In the genomic region with DNA sequence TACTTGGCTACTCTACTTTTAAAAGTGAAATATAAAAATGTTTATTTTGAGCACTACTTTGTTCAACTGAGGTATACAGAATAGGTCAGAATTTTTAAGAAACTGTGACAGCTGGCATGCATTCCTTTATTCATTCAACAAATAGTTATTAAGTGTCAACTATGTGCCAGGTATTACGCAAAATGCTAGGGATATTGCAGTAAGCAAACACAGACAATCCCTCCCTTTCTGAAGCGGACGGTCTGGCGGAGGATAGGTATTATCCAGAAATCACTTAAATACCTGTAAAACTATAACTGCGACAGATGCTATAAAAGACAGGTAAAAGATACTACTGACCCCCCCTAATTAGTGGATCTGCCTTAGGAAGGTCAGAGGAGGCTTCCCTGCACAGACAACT, we compare ENCODE assay signal across 12 cellular contexts. TPM values are rescaled to one million over a fixed set of nuclear protein-coding genes. Genes with fewer than 3 reads are reported as not detected.
DNase-seq lines count a peak whose midpoint lies in the region; ATAC-seq and TF ChIP-seq lines count a peak whose summit lies in the region.
"Had no signal": no experiment of that assay in that cellular context is flagged by ENCODE, and none has a peak within 500 bp of the region (broad histone marks: within the 10 kb centered on the region; RNA-seq: fewer than 3 reads in every experiment).

No MANE protein-coding gene starts in this region.

- peaks cover 0 to 2% of the 10 kb centered on the region in 2 experiments for H3K36me3 ChIP-seq in trophoblast cell (ENCODE audit: control insufficient read depth in 1 of 2, insufficient read depth in 2 of 2, low read length in 2 of 2)
- H3K36me3 ChIP-seq: cardiac muscle cell had no signal

- no peak overlapping the region for H2BK12ac ChIP-seq in trophoblast cell (ENCODE audit: low read length)

- peak; percentile 72 for DNase-seq in NCI-H69 (lab: John Stamatoyannopoulos, UW)
- peak; percentile 39 to 87 for DNase-seq in trophoblast cell
- DNase-seq in foreskin keratinocyte = no peak
- DNase-seq in AG20443 (ENCODE audit: low spot score) = no peak
- DNase-seq in NAMALWA (ENCODE audit: low spot score) = no peak
- DNase-seq: kidney glomerular epithelial cell, NCI-H446 treated with DMSO at 0.1 percent for 48 hours had no signal

- H2BK120ac ChIP-seq in trophoblast cell (ENCODE audit: insufficient read depth, low read length, poor library complexity) = no peak overlapping the region

- no peak overlapping the region for H2AFZ ChIP-seq in trophoblast cell (ENCODE audit: insufficient read depth, low read length, poor library complexity)

- no peak overlapping the region for H3K4ac ChIP-seq in trophoblast cell (ENCODE audit: low read depth, low read length)

- H3K14ac ChIP-seq in trophoblast cell (ENCODE audit: low read length) = no peak overlapping the region

- no peaks in the 10 kb centered on the region for H3K27me3 ChIP-seq in trophoblast cell (ENCODE audit: insufficient read depth, low read length)
- H3K27me3 ChIP-seq in foreskin keratinocyte = no peaks in the 10 kb centered on the region
- H3K27me3 ChIP-seq: cardiac muscle cell had no signal

- TF ChIP-seq CTCF in C4-2B (conservative IDR thresholded peaks at IDR 0.05) (no peak), foreskin keratinocyte (conservative IDR thresholded peaks at IDR 0.05) (no peak)

- ATAC-seq in esophagus mucosa (peak; percentile 64), foreskin keratinocyte (no peak), HG02870 (IDR thresholded peaks at IDR 0.05; ENCODE audit: unreplicated experiment) (no peak)
- ATAC-seq: activated CD4-positive, CD25-positive, alpha-beta regulatory T cell treated with anti-CD3 and anti-CD28 coated beads, Interleukin-2, amount 50 U/mL, for 24 hours had no signal

- no peak overlapping the region for H3K23ac ChIP-seq in trophoblast cell (ENCODE audit: low read length)

- no peak overlapping the region for H3K4me2 ChIP-seq in trophoblast cell (ENCODE audit: low read length)

- no peak overlapping the region for H4K8ac ChIP-seq in trophoblast cell (ENCODE audit: low read depth, low read length)

- H3K27ac ChIP-seq in C4-2B = 0 out of 2 replicates have a peak overlapping the region, but pooled peaks have one; percentile 47
- H3K27ac ChIP-seq in trophoblast cell (ENCODE audit: low read depth, low read length) = no peak overlapping the region
- no peak overlapping the region for H3K27ac ChIP-seq in foreskin keratinocyte
- H3K27ac ChIP-seq: cardiac muscle cell had no signal

- WGBS in trophoblast cell (ENCODE audit: extremely low coverage, insufficient coverage, insufficient read length) = no CpG with 5 or more reads among the region's 5 CpGs

- no peak overlapping the region for H3K4me3 ChIP-seq in trophoblast cell (ENCODE audit: low read depth, low read length)
- H3K4me3 ChIP-seq: cardiac muscle cell had no signal

- H3K79me1 ChIP-seq in trophoblast cell (ENCODE audit: low read length) = no peaks in the 10 kb centered on the region

- H4K91ac ChIP-seq in trophoblast cell (ENCODE audit: low read depth, low read length) = no peak overlapping the region

- H3K9ac ChIP-seq in trophoblast cell (ENCODE audit: low read length) = no peak overlapping the region

- peaks cover 0 to 8% of the 10 kb centered on the region in 2 experiments for H3K4me1 ChIP-seq in trophoblast cell (ENCODE audit: control insufficient read depth in 1 of 2, insufficient read depth in 2 of 2, low read length in 2 of 2)
- H3K4me1 ChIP-seq in foreskin keratinocyte = peaks cover 20% of the 10 kb centered on the region

- no peak overlapping the region for H3K18ac ChIP-seq in trophoblast cell (ENCODE audit: low read length)

- no peaks in the 10 kb centered on the region for H3K9me3 ChIP-seq in trophoblast cell (ENCODE audit: insufficient read depth, low read depth, low read length)

- no peak overlapping the region for H4K12ac ChIP-seq in trophoblast cell (ENCODE audit: low read depth, low read length)

- no peaks in the 10 kb centered on the region for H3K79me2 ChIP-seq in trophoblast cell (ENCODE audit: control insufficient read depth, insufficient read depth, low read length, poor library complexity)

- no peak overlapping the region for H2BK5ac ChIP-seq in trophoblast cell (ENCODE audit: low read depth, low read length, poor library complexity)

- H2AK5ac ChIP-seq in trophoblast cell (ENCODE audit: low read length) = no peak overlapping the region

RNA-seq across cellular contexts. Expression of a gene that starts 26.1 kb away (rescaled TPM):
- total RNA-seq in esophagus mucosa (20.8 TPM), foreskin keratinocyte (19.7 and 20.6 TPM in 2 replicates)
- polyA plus RNA-seq in trophoblast cell (2013) = 22.3 and 22.5 TPM in 2 replicates
- 16.3 and 18.5 TPM in 2 replicates for polyA plus RNA-seq in foreskin keratinocyte

Comparison
In these comparisons a context has a peak if more than half of its experiments do, and no peak if none do; other contexts are left out.
1. DNase-seq: peak in NCI-H69 (single experiment) and trophoblast cell (2 of 2); none in foreskin keratinocyte (0 of 2), AG20443 (single experiment) and NAMALWA (single experiment).